Comparison of ENCODE assay signal across 1 cellular context in the genomic region with DNA sequence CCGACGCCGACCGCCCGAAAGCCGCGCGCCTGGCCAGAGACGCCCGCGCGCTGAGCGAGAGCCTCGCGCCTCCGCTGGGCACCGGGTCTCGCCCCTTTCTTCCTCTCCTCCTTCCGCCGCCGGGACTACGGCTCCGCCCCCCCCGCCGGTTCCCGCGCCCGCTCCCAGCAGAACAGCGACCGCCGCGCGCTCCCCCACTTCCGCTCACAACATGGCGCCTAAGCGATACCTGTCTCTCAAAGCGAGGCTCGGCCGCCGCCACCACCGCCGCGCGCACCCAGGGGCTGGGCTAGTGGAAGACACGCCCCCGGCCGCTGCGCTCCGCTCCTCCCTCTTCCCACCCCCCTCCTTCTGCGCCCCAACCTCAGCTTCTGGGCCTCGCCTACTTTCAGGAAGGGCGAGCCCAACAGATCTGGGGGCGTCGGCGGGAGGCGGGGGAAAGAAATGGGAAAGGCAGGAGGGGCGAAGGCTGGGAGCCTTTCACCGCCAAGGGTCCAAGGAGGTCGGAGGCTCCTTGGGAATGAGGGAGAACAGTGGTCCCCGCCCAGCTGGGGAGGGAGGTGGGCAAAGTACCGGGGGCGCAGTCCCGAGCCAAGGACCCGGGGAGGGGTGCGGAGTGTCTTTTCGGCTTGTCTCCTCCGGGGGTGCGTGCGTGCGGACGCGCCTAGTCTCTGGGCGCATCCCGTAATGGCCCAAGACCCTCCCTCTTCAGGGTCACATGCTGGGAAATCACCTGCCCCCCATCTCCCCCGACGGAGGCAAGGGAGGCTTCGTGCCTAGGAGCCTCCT.
TF ChIP-seq lines count a peak whose summit lies in the region.

A gene (minus strand): TSS at position 100 of the 789 bp plus-strand sequence. CDS start 277 bp downstream, outside the sequence.

TF ChIP-seq in HepG2, 621 proteins besides CTCF, POLR2A, EP300 and RAD21 (continued from another document and continues in another):
- TF ChIP-seq RFXANK (CRISPR knock-in tag; IDR thresholded peaks at IDR 0.05) (no peak), GTF3A (CRISPR knock-in tag; conservative IDR thresholded peaks at IDR 0.05) (no peak), SIX4 (CRISPR knock-in tag; IDR thresholded peaks at IDR 0.05) (no peak), FOXC1 (CRISPR knock-in tag; IDR thresholded peaks at IDR 0.05; ENCODE audit: borderline replicate concordance) (peak; percentile 29; the same call in 1 of the 2 replicates), TMF1 (CRISPR knock-in tag; IDR thresholded peaks at IDR 0.05; ENCODE audit: low read depth) (no peak), ZFAT (CRISPR knock-in tag; conservative IDR thresholded peaks at IDR 0.05) (no peak), GZF1 (CRISPR knock-in tag; IDR thresholded peaks at IDR 0.05) (no peak), U2AF2 (IDR thresholded peaks at IDR 0.05; ENCODE audit: low read depth, low read length) (no peak), ZNF235 (CRISPR knock-in tag; IDR thresholded peaks at IDR 0.05; ENCODE audit: borderline replicate concordance) (no peak), SSRP1 (CRISPR knock-in tag; IDR thresholded peaks at IDR 0.05) (no peak), ZNF337 (CRISPR knock-in tag; IDR thresholded peaks at IDR 0.05; ENCODE audit: borderline replicate concordance, low read depth) (no peak), ZNF615 (CRISPR knock-in tag; IDR thresholded peaks at IDR 0.05; ENCODE audit: borderline replicate concordance) (no peak), ASH2L (IDR thresholded peaks at IDR 0.05; ENCODE audit: insufficient read length, low read depth, low read length) (no peak), TCF12 (IDR thresholded peaks at IDR 0.05) (no peak), TCF12 (CRISPR knock-in tag; IDR thresholded peaks at IDR 0.05) (no peak), TSC22D2 (CRISPR knock-in tag; IDR thresholded peaks at IDR 0.05; ENCODE audit: borderline replicate concordance) (no peak), LCORL (IDR thresholded peaks at IDR 0.05) (no peak), LCORL (CRISPR knock-in tag; IDR thresholded peaks at IDR 0.05) (no peak), ZNF468 (CRISPR knock-in tag; IDR thresholded peaks at IDR 0.05) (no peak), ZMYM3 (CRISPR knock-in tag; IDR thresholded peaks at IDR 0.05) (no peak), FOXA1 (IDR thresholded peaks at IDR 0.05) (no peak), FOXA1 (CRISPR knock-in tag; IDR thresholded peaks at IDR 0.05) (no peak), IRF2 (CRISPR knock-in tag; IDR thresholded peaks at IDR 0.05) (0 out of 2 replicates have a peak, but pooled peaks have one; percentile 28), ZNF20 (CRISPR knock-in tag; IDR thresholded peaks at IDR 0.05) (no peak), ZNF484 (CRISPR knock-in tag; IDR thresholded peaks at IDR 0.05; ENCODE audit: borderline replicate concordance, low read depth) (no peak), ZNF317 (CRISPR knock-in tag; IDR thresholded peaks at IDR 0.05) (no peak), NAIF1 (CRISPR knock-in tag; IDR thresholded peaks at IDR 0.05; ENCODE audit: borderline replicate concordance) (0 out of 2 replicates have a peak, but pooled peaks have one; percentile 25), ZBTB42 (CRISPR knock-in tag; IDR thresholded peaks at IDR 0.05) (no peak), TBX3 (IDR thresholded peaks at IDR 0.05; ENCODE audit: borderline replicate concordance) (no peak), NR3C1 (CRISPR knock-in tag; IDR thresholded peaks at IDR 0.05) (no peak), KLF16 (CRISPR knock-in tag; IDR thresholded peaks at IDR 0.05) (peak in 1 of 2 experiments; percentile 51; a peak in 2 of 4 replicates), ZNF180 (CRISPR knock-in tag; IDR thresholded peaks at IDR 0.05; ENCODE audit: borderline replicate concordance, low read depth) (no peak), NONO (IDR thresholded peaks at IDR 0.05) (no peak), NONO (CRISPR knock-in tag; conservative IDR thresholded peaks at IDR 0.05) (no peak), DMAP1 (CRISPR knock-in tag; IDR thresholded peaks at IDR 0.05) (no peak), RFX1 (IDR thresholded peaks at IDR 0.05) (no peak), NR2C2 (CRISPR knock-in tag; IDR thresholded peaks at IDR 0.05; ENCODE audit: borderline replicate concordance) (no peak)
- TF ChIP-seq, protein P1, sequence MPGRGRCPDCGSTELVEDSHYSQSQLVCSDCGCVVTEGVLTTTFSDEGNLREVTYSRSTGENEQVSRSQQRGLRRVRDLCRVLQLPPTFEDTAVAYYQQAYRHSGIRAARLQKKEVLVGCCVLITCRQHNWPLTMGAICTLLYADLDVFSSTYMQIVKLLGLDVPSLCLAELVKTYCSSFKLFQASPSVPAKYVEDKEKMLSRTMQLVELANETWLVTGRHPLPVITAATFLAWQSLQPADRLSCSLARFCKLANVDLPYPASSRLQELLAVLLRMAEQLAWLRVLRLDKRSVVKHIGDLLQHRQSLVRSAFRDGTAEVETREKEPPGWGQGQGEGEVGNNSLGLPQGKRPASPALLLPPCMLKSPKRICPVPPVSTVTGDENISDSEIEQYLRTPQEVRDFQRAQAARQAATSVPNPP (CRISPR knock-in tag; IDR thresholded peaks at IDR 0.05): no peak
- TF ChIP-seq, protein P2, sequence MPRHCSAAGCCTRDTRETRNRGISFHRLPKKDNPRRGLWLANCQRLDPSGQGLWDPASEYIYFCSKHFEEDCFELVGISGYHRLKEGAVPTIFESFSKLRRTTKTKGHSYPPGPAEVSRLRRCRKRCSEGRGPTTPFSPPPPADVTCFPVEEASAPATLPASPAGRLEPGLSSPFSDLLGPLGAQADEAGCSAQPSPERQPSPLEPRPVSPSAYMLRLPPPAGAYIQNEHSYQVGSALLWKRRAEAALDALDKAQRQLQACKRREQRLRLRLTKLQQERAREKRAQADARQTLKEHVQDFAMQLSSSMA (CRISPR knock-in tag; IDR thresholded peaks at IDR 0.05): peak; percentile 99
- TF ChIP-seq, protein P3, sequence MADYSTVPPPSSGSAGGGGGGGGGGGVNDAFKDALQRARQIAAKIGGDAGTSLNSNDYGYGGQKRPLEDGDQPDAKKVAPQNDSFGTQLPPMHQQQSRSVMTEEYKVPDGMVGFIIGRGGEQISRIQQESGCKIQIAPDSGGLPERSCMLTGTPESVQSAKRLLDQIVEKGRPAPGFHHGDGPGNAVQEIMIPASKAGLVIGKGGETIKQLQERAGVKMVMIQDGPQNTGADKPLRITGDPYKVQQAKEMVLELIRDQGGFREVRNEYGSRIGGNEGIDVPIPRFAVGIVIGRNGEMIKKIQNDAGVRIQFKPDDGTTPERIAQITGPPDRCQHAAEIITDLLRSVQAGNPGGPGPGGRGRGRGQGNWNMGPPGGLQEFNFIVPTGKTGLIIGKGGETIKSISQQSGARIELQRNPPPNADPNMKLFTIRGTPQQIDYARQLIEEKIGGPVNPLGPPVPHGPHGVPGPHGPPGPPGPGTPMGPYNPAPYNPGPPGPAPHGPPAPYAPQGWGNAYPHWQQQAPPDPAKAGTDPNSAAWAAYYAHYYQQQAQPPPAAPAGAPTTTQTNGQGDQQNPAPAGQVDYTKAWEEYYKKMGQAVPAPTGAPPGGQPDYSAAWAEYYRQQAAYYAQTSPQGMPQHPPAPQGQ (CRISPR knock-in tag; IDR thresholded peaks at IDR 0.05; ENCODE audit: borderline replicate concordance): no peak
- TF ChIP-seq, protein P4, sequence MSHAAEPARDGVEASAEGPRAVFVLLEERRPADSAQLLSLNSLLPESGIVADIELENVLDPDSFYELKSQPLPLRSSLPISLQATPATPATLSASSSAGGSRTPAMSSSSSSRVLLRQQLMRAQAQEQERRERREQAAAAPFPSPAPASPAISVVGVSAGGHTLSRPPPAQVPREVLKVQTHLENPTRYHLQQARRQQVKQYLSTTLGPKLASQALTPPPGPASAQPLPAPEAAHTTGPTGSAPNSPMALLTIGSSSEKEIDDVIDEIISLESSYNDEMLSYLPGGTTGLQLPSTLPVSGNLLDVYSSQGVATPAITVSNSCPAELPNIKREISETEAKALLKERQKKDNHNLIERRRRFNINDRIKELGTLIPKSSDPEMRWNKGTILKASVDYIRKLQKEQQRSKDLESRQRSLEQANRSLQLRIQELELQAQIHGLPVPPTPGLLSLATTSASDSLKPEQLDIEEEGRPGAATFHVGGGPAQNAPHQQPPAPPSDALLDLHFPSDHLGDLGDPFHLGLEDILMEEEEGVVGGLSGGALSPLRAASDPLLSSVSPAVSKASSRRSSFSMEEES (CRISPR knock-in tag; IDR thresholded peaks at IDR 0.05): peak; percentile 40; the same call in 1 of the 2 replicates
- TF ChIP-seq, protein P5, sequence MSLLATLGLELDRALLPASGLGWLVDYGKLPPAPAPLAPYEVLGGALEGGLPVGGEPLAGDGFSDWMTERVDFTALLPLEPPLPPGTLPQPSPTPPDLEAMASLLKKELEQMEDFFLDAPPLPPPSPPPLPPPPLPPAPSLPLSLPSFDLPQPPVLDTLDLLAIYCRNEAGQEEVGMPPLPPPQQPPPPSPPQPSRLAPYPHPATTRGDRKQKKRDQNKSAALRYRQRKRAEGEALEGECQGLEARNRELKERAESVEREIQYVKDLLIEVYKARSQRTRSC (CRISPR knock-in tag; IDR thresholded peaks at IDR 0.05; ENCODE audit: low read depth): no peak
- TF ChIP-seq, protein P6, sequence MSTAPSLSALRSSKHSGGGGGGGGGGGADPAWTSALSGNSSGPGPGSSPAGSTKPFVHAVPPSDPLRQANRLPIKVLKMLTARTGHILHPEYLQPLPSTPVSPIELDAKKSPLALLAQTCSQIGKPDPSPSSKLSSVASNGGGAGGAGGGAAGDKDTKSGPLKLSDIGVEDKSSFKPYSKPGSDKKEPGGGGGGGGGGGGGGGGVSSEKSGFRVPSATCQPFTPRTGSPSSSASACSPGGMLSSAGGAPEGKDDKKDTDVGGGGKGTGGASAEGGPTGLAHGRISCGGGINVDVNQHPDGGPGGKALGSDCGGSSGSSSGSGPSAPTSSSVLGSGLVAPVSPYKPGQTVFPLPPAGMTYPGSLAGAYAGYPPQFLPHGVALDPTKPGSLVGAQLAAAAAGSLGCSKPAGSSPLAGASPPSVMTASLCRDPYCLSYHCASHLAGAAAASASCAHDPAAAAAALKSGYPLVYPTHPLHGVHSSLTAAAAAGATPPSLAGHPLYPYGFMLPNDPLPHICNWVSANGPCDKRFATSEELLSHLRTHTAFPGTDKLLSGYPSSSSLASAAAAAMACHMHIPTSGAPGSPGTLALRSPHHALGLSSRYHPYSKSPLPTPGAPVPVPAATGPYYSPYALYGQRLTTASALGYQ (CRISPR knock-in tag; IDR thresholded peaks at IDR 0.05): no peak
- TF ChIP-seq, protein P7, sequence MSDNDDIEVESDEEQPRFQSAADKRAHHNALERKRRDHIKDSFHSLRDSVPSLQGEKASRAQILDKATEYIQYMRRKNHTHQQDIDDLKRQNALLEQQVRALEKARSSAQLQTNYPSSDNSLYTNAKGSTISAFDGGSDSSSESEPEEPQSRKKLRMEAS (IDR thresholded peaks at IDR 0.05): peak; percentile 47; the same call in 1 of the 2 replicates
- TF ChIP-seq, protein P8, sequence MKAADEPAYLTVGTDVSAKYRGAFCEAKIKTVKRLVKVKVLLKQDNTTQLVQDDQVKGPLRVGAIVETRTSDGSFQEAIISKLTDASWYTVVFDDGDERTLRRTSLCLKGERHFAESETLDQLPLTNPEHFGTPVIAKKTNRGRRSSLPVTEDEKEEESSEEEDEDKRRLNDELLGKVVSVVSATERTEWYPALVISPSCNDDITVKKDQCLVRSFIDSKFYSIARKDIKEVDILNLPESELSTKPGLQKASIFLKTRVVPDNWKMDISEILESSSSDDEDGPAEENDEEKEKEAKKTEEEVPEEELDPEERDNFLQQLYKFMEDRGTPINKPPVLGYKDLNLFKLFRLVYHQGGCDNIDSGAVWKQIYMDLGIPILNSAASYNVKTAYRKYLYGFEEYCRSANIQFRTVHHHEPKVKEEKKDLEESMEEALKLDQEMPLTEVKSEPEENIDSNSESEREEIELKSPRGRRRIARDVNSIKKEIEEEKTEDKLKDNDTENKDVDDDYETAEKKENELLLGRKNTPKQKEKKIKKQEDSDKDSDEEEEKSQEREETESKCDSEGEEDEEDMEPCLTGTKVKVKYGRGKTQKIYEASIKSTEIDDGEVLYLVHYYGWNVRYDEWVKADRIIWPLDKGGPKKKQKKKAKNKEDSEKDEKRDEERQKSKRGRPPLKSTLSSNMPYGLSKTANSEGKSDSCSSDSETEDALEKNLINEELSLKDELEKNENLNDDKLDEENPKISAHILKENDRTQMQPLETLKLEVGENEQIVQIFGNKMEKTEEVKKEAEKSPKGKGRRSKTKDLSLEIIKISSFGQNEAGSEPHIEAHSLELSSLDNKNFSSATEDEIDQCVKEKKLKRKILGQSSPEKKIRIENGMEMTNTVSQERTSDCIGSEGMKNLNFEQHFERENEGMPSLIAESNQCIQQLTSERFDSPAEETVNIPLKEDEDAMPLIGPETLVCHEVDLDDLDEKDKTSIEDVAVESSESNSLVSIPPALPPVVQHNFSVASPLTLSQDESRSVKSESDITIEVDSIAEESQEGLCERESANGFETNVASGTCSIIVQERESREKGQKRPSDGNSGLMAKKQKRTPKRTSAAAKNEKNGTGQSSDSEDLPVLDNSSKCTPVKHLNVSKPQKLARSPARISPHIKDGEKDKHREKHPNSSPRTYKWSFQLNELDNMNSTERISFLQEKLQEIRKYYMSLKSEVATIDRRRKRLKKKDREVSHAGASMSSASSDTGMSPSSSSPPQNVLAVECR (CRISPR knock-in tag; IDR thresholded peaks at IDR 0.05; ENCODE audit: borderline replicate concordance): peak; percentile 42; the same call in 1 of the 2 replicates
- TF ChIP-seq, protein P9, sequence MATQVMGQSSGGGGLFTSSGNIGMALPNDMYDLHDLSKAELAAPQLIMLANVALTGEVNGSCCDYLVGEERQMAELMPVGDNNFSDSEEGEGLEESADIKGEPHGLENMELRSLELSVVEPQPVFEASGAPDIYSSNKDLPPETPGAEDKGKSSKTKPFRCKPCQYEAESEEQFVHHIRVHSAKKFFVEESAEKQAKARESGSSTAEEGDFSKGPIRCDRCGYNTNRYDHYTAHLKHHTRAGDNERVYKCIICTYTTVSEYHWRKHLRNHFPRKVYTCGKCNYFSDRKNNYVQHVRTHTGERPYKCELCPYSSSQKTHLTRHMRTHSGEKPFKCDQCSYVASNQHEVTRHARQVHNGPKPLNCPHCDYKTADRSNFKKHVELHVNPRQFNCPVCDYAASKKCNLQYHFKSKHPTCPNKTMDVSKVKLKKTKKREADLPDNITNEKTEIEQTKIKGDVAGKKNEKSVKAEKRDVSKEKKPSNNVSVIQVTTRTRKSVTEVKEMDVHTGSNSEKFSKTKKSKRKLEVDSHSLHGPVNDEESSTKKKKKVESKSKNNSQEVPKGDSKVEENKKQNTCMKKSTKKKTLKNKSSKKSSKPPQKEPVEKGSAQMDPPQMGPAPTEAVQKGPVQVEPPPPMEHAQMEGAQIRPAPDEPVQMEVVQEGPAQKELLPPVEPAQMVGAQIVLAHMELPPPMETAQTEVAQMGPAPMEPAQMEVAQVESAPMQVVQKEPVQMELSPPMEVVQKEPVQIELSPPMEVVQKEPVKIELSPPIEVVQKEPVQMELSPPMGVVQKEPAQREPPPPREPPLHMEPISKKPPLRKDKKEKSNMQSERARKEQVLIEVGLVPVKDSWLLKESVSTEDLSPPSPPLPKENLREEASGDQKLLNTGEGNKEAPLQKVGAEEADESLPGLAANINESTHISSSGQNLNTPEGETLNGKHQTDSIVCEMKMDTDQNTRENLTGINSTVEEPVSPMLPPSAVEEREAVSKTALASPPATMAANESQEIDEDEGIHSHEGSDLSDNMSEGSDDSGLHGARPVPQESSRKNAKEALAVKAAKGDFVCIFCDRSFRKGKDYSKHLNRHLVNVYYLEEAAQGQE (IDR thresholded peaks at IDR 0.05; ENCODE audit: borderline replicate concordance in 1 of 2, low read depth in 1 of 2, low read length in 2 of 2): no peak; a peak in 2 of 4 replicates
